Comparison of ENCODE assay signal across 19 cellular contexts in genomic region chr3:61194892-61195538, GRCh38.
"Had no signal": no experiment of that assay in that cellular context is flagged by ENCODE, and none has a peak within 500 bp of the region (broad histone marks: within the 10 kb centered on the region; RNA-seq: fewer than 3 reads in every experiment).

No MANE protein-coding gene starts in this region.

- DNase-seq: activated CD4-positive, alpha-beta T cell treated with anti-CD3 and anti-CD28 coated beads for 4 hours; activated CD4-positive, alpha-beta T cell treated with anti-CD3 and anti-CD28 coated beads, Interleukin-2, amount 50 U/mL, for 48 hours; activated CD4-positive, CD25-positive, alpha-beta regulatory T cell; activated effector memory CD4-positive, alpha-beta T cell treated with anti-CD3 and anti-CD28 coated beads, Interleukin-2, amount 50 U/mL, for 16 hours; activated naive CD4-positive, alpha-beta T cell treated with anti-CD3 and anti-CD28 coated beads, Interleukin-2, amount 10 ng/mL, durations not matched to agents 7 days and 5 days; activated T-cell treated with anti-CD3 and anti-CD28 coated beads, Interleukin-2, amount 50 U/mL, for 72 hours; amygdala; kidney; left ventricle myocardium inferior; pancreas; psoas muscle; sigmoid colon; spleen; stimulated activated CD4-positive, alpha-beta T cell treated with anti-CD3 and anti-CD28 coated beads, Interleukin-4, amount 100 ng/mL, for 1 hour; stimulated activated naive CD4-positive, alpha-beta T cell; T-helper 17 cell; testis; trophoblast cell; uterus had no signal

- ATAC-seq: activated T-cell treated with anti-CD3 and anti-CD28 coated beads, Interleukin-2, amount 50 U/mL, for 72 hours; pancreas; psoas muscle; T-helper 17 cell had no signal

- H3K36me3 ChIP-seq: left ventricle myocardium inferior, pancreas, sigmoid colon, spleen, uterus had no signal

- H3K4me3 ChIP-seq: left ventricle myocardium inferior, pancreas, psoas muscle, sigmoid colon, spleen, testis, uterus had no signal

- H3K4me1 ChIP-seq: testis, uterus had no signal

- FAIRE-seq: pancreas had no signal

- H3K27ac ChIP-seq: left ventricle myocardium inferior, pancreas, psoas muscle, sigmoid colon, spleen, testis, uterus had no signal

- H3K9me3 ChIP-seq: left ventricle myocardium inferior, pancreas, psoas muscle, sigmoid colon, testis, uterus had no signal

- H3K27me3 ChIP-seq: pancreas, sigmoid colon, spleen, testis, uterus had no signal
